38 cellular contexts compared by ENCODE assay signal in the genomic region with DNA sequence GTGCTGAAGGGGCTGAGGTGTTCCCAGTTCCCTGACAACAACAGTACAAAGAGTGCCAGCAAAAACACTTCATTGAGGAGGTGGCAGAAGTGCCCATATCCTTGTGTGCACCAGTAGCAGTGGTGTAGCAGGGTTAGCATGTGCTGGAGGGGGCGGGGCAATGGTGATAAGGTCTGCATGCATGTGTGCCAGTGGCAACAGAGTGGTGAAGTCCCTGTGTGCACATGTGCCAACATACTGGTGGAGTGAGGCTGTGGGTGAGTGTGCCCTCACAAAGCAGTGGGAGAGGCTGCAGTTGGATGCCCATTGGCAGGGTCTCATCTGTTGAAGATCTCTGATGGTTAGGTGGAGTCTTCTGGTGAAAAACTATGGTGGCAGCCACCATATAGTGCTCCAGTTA.
"Had no signal": no experiment of that assay in that cellular context is flagged by ENCODE, and none has a peak within 500 bp of the region (broad histone marks: within the 10 kb centered on the region; RNA-seq: fewer than 3 reads in every experiment).

No MANE protein-coding gene starts in this region.

- H3K4me3 ChIP-seq: adrenal gland, ascending aorta, body of pancreas, breast epithelium, cardiac muscle cell had no signal

- H3K36me3 Mint-ChIP-seq: activated naive CD4-positive, alpha-beta T cell treated with anti-CD3 and anti-CD28 coated beads, Interleukin-2, amount 10 ng/mL, durations not matched to agents 7 days and 5 days; activated naive CD4-positive, alpha-beta T cell treated with anti-CD3 and anti-CD28 coated beads, Interleukin-2, amount 50 U/mL, for 24 hours; activated naive CD4-positive, alpha-beta T cell treated with anti-CD3 and anti-CD28 coated beads, Interleukin-2, amount 50 U/mL, for 72 hours; activated naive CD8-positive, alpha-beta T cell; activated naive CD8-positive, alpha-beta T cell treated with anti-CD3 and anti-CD28 coated beads for 36 hours; activated naive CD8-positive, alpha-beta T cell treated with anti-CD3 and anti-CD28 coated beads, Interleukin-2, amount 10 ng/mL, durations not matched to agents 7 days and 5 days; brain had no signal

- H3K27me3 Mint-ChIP-seq: activated naive CD4-positive, alpha-beta T cell treated with anti-CD3 and anti-CD28 coated beads, Interleukin-2, amount 10 ng/mL, durations not matched to agents 7 days and 5 days; activated naive CD4-positive, alpha-beta T cell treated with anti-CD3 and anti-CD28 coated beads, Interleukin-2, amount 50 U/mL, for 24 hours; activated naive CD8-positive, alpha-beta T cell; activated naive CD8-positive, alpha-beta T cell treated with anti-CD3 and anti-CD28 coated beads for 36 hours; activated naive CD8-positive, alpha-beta T cell treated with anti-CD3 and anti-CD28 coated beads, Interleukin-2, amount 10 ng/mL, durations not matched to agents 7 days and 5 days; activated naive CD8-positive, alpha-beta T cell treated with anti-CD3 and anti-CD28 coated beads, Interleukin-2, amount 50 U/mL, for 24 hours; activated T-helper 17 cell treated with anti-CD3 and anti-CD28 coated beads, Interleukin-2, amount 50 U/mL, for 72 hours; central memory CD8-positive, alpha-beta T cell had no signal

- H3K27ac Mint-ChIP-seq: activated naive CD4-positive, alpha-beta T cell treated with anti-CD3 and anti-CD28 coated beads for 36 hours; activated naive CD4-positive, alpha-beta T cell treated with anti-CD3 and anti-CD28 coated beads, Interleukin-2, amount 10 ng/mL, durations not matched to agents 7 days and 5 days; activated naive CD4-positive, alpha-beta T cell treated with anti-CD3 and anti-CD28 coated beads, Interleukin-2, amount 50 U/mL, for 24 hours; activated naive CD4-positive, alpha-beta T cell treated with anti-CD3 and anti-CD28 coated beads, Interleukin-2, amount 50 U/mL, for 72 hours; activated naive CD8-positive, alpha-beta T cell; activated naive CD8-positive, alpha-beta T cell treated with anti-CD3 and anti-CD28 coated beads for 36 hours; activated naive CD8-positive, alpha-beta T cell treated with anti-CD3 and anti-CD28 coated beads, Interleukin-2, amount 10 ng/mL, durations not matched to agents 7 days and 5 days; activated naive CD8-positive, alpha-beta T cell treated with anti-CD3 and anti-CD28 coated beads, Interleukin-2, amount 50 U/mL, for 24 hours; activated T-cell treated with anti-CD3 and anti-CD28 coated beads, Interleukin-2, amount 50 U/mL, for 24 hours; activated T-cell treated with anti-CD3 and anti-CD28 coated beads, Interleukin-2, amount 50 U/mL, for 72 hours; activated T-helper 1 cell treated with anti-CD3 and anti-CD28 coated beads, Interleukin-12 subunit alpha, Interleukin-12 subunit beta, Interleukin-2, Interleukin-4 antibody, amounts not matched to agents 30 ng/mL and 10 ng/mL and 1 ng/mL, durations not matched to agents 14 hours and 24 hours and 36 hours; activated T-helper 17 cell treated with anti-CD3 and anti-CD28 coated beads, Interleukin-2, amount 50 U/mL, for 72 hours; activated T-helper 2 cell treated with anti-CD3 and anti-CD28 coated beads, Interferon-gamma antibody, Interleukin-2, Interleukin-4, amounts not matched to agents 10 μg/mL and 5 μg/mL and 100 μg/mL, durations not matched to agents 14 hours and 24 hours and 36 hours; brain had no signal

- ATAC-seq: activated naive CD4-positive, alpha-beta T cell treated with anti-CD3 and anti-CD28 coated beads, Interleukin-2, amount 50 U/mL, for 72 hours; activated naive CD8-positive, alpha-beta T cell treated with anti-CD3 and anti-CD28 coated beads, Interleukin-2, amount 50 U/mL, for 24 hours; activated T-cell treated with anti-CD3 and anti-CD28 coated beads, Interleukin-2, amount 50 U/mL, for 4 hours; activated T-cell treated with anti-CD3 and anti-CD28 coated beads, Interleukin-2, amount 50 U/mL, for 72 hours; activated T-helper 17 cell treated with anti-CD3 and anti-CD28 coated beads, Interleukin-2, amount 50 U/mL, for 72 hours; body of pancreas had no signal

- H3K4me1 Mint-ChIP-seq: activated naive CD4-positive, alpha-beta T cell treated with anti-CD3 and anti-CD28 coated beads, Interleukin-2, amount 10 ng/mL, durations not matched to agents 7 days and 5 days; activated naive CD4-positive, alpha-beta T cell treated with anti-CD3 and anti-CD28 coated beads, Interleukin-2, amount 50 U/mL, for 24 hours; activated naive CD8-positive, alpha-beta T cell treated with anti-CD3 and anti-CD28 coated beads for 36 hours; activated naive CD8-positive, alpha-beta T cell treated with anti-CD3 and anti-CD28 coated beads, Interleukin-2, amount 10 ng/mL, durations not matched to agents 7 days and 5 days; activated naive CD8-positive, alpha-beta T cell treated with anti-CD3 and anti-CD28 coated beads, Interleukin-2, amount 50 U/mL, for 24 hours; activated T-helper 17 cell treated with anti-CD3 and anti-CD28 coated beads, Interleukin-2, amount 50 U/mL, for 72 hours; brain; central memory CD8-positive, alpha-beta T cell had no signal

- DNase-seq: activated effector memory CD4-positive, alpha-beta T cell treated with anti-CD3 and anti-CD28 coated beads, Interleukin-2, amount 50 U/mL, for 16 hours; activated effector memory CD4-positive, alpha-beta T cell treated with Interleukin-2 at 50 U/mL for 16 hours; activated gamma-delta T cell; activated gamma-delta T cell treated with Interleukin-2 at 50 U/mL for 16 hours; activated naive CD4-positive, alpha-beta T cell; activated naive CD4-positive, alpha-beta T cell treated with anti-CD3 and anti-CD28 coated beads for 36 hours; activated naive CD4-positive, alpha-beta T cell treated with anti-CD3 and anti-CD28 coated beads, Interleukin-2, amount 10 ng/mL, durations not matched to agents 7 days and 5 days; activated naive CD4-positive, alpha-beta T cell treated with anti-CD3 and anti-CD28 coated beads, Interleukin-2, amount 50 U/mL, for 16 hours; activated naive CD4-positive, alpha-beta T cell treated with Interleukin-2 at 50 U/mL for 16 hours; activated naive CD8-positive, alpha-beta T cell treated with anti-CD3 and anti-CD28 coated beads for 36 hours; activated naive CD8-positive, alpha-beta T cell treated with anti-CD3 and anti-CD28 coated beads, Interleukin-2, amount 10 ng/mL, durations not matched to agents 7 days and 5 days; activated naive CD8-positive, alpha-beta T cell treated with anti-CD3 and anti-CD28 coated beads, Interleukin-2, amount 50 U/mL, for 24 hours; activated T-cell treated with anti-CD3 and anti-CD28 coated beads, Interleukin-2, amount 50 U/mL, for 1 hour; activated T-cell treated with anti-CD3 and anti-CD28 coated beads, Interleukin-2, amount 50 U/mL, for 24 hours; activated T-cell treated with anti-CD3 and anti-CD28 coated beads, Interleukin-2, amount 50 U/mL, for 4 hours; activated T-cell treated with anti-CD3 and anti-CD28 coated beads, Interleukin-2, amount 50 U/mL, for 48 hours; activated T-cell treated with anti-CD3 and anti-CD28 coated beads, Interleukin-2, amount 50 U/mL, for 72 hours; adrenal gland; amniotic stem cell; amygdala; anterior cingulate cortex; aorta; body of pancreas; brain microvascular endothelial cell; caudate nucleus; central memory CD4-positive, alpha-beta T cell; cerebellar nuclear complex had no signal

- H3K9me3 Mint-ChIP-seq: activated naive CD4-positive, alpha-beta T cell treated with anti-CD3 and anti-CD28 coated beads, Interleukin-2, amount 50 U/mL, for 24 hours; activated naive CD8-positive, alpha-beta T cell treated with anti-CD3 and anti-CD28 coated beads for 36 hours; activated naive CD8-positive, alpha-beta T cell treated with anti-CD3 and anti-CD28 coated beads, Interleukin-2, amount 10 ng/mL, durations not matched to agents 7 days and 5 days; activated naive CD8-positive, alpha-beta T cell treated with anti-CD3 and anti-CD28 coated beads, Interleukin-2, amount 50 U/mL, for 24 hours; activated T-helper 1 cell treated with anti-CD3 and anti-CD28 coated beads, Interleukin-12 subunit alpha, Interleukin-12 subunit beta, Interleukin-2, Interleukin-4 antibody, amounts not matched to agents 30 ng/mL and 10 ng/mL and 1 ng/mL, durations not matched to agents 14 hours and 24 hours and 36 hours; activated T-helper 17 cell treated with anti-CD3 and anti-CD28 coated beads, Interleukin-2, amount 50 U/mL, for 72 hours; activated T-helper 2 cell treated with anti-CD3 and anti-CD28 coated beads, Interferon-gamma antibody, Interleukin-2, Interleukin-4, amounts not matched to agents 10 μg/mL and 5 μg/mL and 100 μg/mL, durations not matched to agents 14 hours and 24 hours and 36 hours had no signal

- H3K4me3 Mint-ChIP-seq: activated naive CD4-positive, alpha-beta T cell treated with anti-CD3 and anti-CD28 coated beads for 36 hours; activated naive CD4-positive, alpha-beta T cell treated with anti-CD3 and anti-CD28 coated beads, Interleukin-2, amount 10 ng/mL, durations not matched to agents 7 days and 5 days; activated naive CD4-positive, alpha-beta T cell treated with anti-CD3 and anti-CD28 coated beads, Interleukin-2, amount 50 U/mL, for 24 hours; activated naive CD8-positive, alpha-beta T cell; activated naive CD8-positive, alpha-beta T cell treated with anti-CD3 and anti-CD28 coated beads for 36 hours; activated naive CD8-positive, alpha-beta T cell treated with anti-CD3 and anti-CD28 coated beads, Interleukin-2, amount 10 ng/mL, durations not matched to agents 7 days and 5 days; activated naive CD8-positive, alpha-beta T cell treated with anti-CD3 and anti-CD28 coated beads, Interleukin-2, amount 50 U/mL, for 24 hours; activated T-cell treated with anti-CD3 and anti-CD28 coated beads, Interleukin-2, amount 50 U/mL, for 24 hours; activated T-cell treated with anti-CD3 and anti-CD28 coated beads, Interleukin-2, amount 50 U/mL, for 4 hours; activated T-cell treated with anti-CD3 and anti-CD28 coated beads, Interleukin-2, amount 50 U/mL, for 72 hours; activated T-helper 1 cell treated with anti-CD3 and anti-CD28 coated beads, Interleukin-12 subunit alpha, Interleukin-12 subunit beta, Interleukin-2, Interleukin-4 antibody, amounts not matched to agents 30 ng/mL and 10 ng/mL and 1 ng/mL, durations not matched to agents 14 hours and 24 hours and 36 hours; activated T-helper 17 cell treated with anti-CD3 and anti-CD28 coated beads, Interleukin-2, amount 50 U/mL, for 72 hours; brain; central memory CD8-positive, alpha-beta T cell had no signal
